1 cellular context compared by ENCODE assay signal in genomic region chr2:23926750-23927627, GRCh38.
TF ChIP-seq lines count a peak whose summit lies in the region.

ATAD2B (minus strand) TSS chr2:23927123; CDS start chr2:23926770, 353 bp downstream.

TF ChIP-seq in HepG2, 621 proteins besides CTCF, POLR2A, EP300 and RAD21 (continued from another document and continues in another):
- TF ChIP-seq ZNF687 (CRISPR knock-in tag; IDR thresholded peaks at IDR 0.05): peak; percentile 94
- TF ChIP-seq SMC3 (IDR thresholded peaks at IDR 0.05; ENCODE audit: low read length): peak; percentile 31; the same call in 1 of the 2 replicates
- no peak; the same call in 1 of the 2 replicates for TF ChIP-seq SIX1 (CRISPR knock-in tag; IDR thresholded peaks at IDR 0.05; ENCODE audit: borderline replicate concordance)
- TF ChIP-seq MLXIP (CRISPR knock-in tag; IDR thresholded peaks at IDR 0.05; ENCODE audit: borderline replicate concordance): no peak
- TF ChIP-seq NFE2L2 (IDR thresholded peaks at IDR 0.05; ENCODE audit: low read length): no peak
- TF ChIP-seq ZNF20 (CRISPR knock-in tag; IDR thresholded peaks at IDR 0.05): peak; percentile 92
- peak; percentile 80 for TF ChIP-seq SIN3A (IDR thresholded peaks at IDR 0.05; ENCODE audit: borderline replicate concordance, low read depth, low read length)
- peak; percentile 77; the same call in 1 of the 2 replicates for TF ChIP-seq GZF1 (CRISPR knock-in tag; IDR thresholded peaks at IDR 0.05)
- TF ChIP-seq TSC22D2 (CRISPR knock-in tag; IDR thresholded peaks at IDR 0.05; ENCODE audit: borderline replicate concordance): peak; percentile 81
- TF ChIP-seq ZNF232 (CRISPR knock-in tag; IDR thresholded peaks at IDR 0.05; ENCODE audit: borderline replicate concordance): peak; percentile 83; the same call in 1 of the 2 replicates
- TF ChIP-seq NR3C1 (CRISPR knock-in tag; IDR thresholded peaks at IDR 0.05): no peak
- peak; percentile 46 for TF ChIP-seq HMG20B (CRISPR knock-in tag; conservative IDR thresholded peaks at IDR 0.05)
- peak; percentile 75; the same call in 1 of the 2 replicates for TF ChIP-seq KDM5A (IDR thresholded peaks at IDR 0.05; ENCODE audit: borderline replicate concordance, low read length)
- TF ChIP-seq ZNF431 (CRISPR knock-in tag; IDR thresholded peaks at IDR 0.05; ENCODE audit: borderline replicate concordance, low read depth): peak; percentile 95
- peak; percentile 84 for TF ChIP-seq ZNF256 (CRISPR knock-in tag; conservative IDR thresholded peaks at IDR 0.05)
- peak; percentile 89 for TF ChIP-seq STAG1 (CRISPR knock-in tag; IDR thresholded peaks at IDR 0.05)
- peak; percentile 80 for TF ChIP-seq ATF2 (CRISPR knock-in tag; IDR thresholded peaks at IDR 0.05)
- TF ChIP-seq FOSL2 (CRISPR knock-in tag; IDR thresholded peaks at IDR 0.05): peak; percentile 69
- no peak; the same call in none of the 2 replicates for TF ChIP-seq GTF2F1 (IDR thresholded peaks at IDR 0.05; ENCODE audit: low read length)
- TF ChIP-seq KDM1A (CRISPR knock-in tag; IDR thresholded peaks at IDR 0.05): no peak
- no peak for TF ChIP-seq EEA1 (CRISPR knock-in tag; IDR thresholded peaks at IDR 0.05; ENCODE audit: borderline replicate concordance)
- TF ChIP-seq NFIC (IDR thresholded peaks at IDR 0.05; ENCODE audit: low read length): no peak
- TF ChIP-seq ARID4A (CRISPR knock-in tag; IDR thresholded peaks at IDR 0.05; ENCODE audit: borderline replicate concordance): peak; percentile 93
- TF ChIP-seq ZNF770 (CRISPR knock-in tag; IDR thresholded peaks at IDR 0.05): peak; percentile 52; the same call in 1 of the 2 replicates
- TF ChIP-seq ZFY (CRISPR knock-in tag; IDR thresholded peaks at IDR 0.05): peak; percentile 97
- peak; percentile 75 for TF ChIP-seq AGO1 (IDR thresholded peaks at IDR 0.05; ENCODE audit: low read depth, low read length, poor library complexity, severe bottlenecking)
- peak; percentile 69; the same call in 1 of the 2 replicates for TF ChIP-seq ZNF768 (CRISPR knock-in tag; IDR thresholded peaks at IDR 0.05)
- peak; percentile 72 for TF ChIP-seq ZNF24 (IDR thresholded peaks at IDR 0.05)
- TF ChIP-seq JDP2 (CRISPR knock-in tag; IDR thresholded peaks at IDR 0.05; ENCODE audit: borderline replicate concordance): peak; percentile 78; the same call in 1 of the 2 replicates
- TF ChIP-seq CREB1 (IDR thresholded peaks at IDR 0.05): peak; percentile 79
- TF ChIP-seq CREB1 (CRISPR knock-in tag; IDR thresholded peaks at IDR 0.05): peak; percentile 77
- TF ChIP-seq SYNCRIP (IDR thresholded peaks at IDR 0.05; ENCODE audit: insufficient read depth, low read depth, low read length): no peak
- TF ChIP-seq RFX5 (IDR thresholded peaks at IDR 0.05; ENCODE audit: low read depth, low read length): no peak
- TF ChIP-seq KIAA2018 (CRISPR knock-in tag; IDR thresholded peaks at IDR 0.05; ENCODE audit: borderline replicate concordance): 0 out of 2 replicates have a peak, but pooled peaks have one; percentile 72
